22 cellular contexts compared by ENCODE assay signal in genomic region chr2:39350658-39351057, GRCh38.
"Had no signal": no experiment of that assay in that cellular context is flagged by ENCODE, and none has a peak within 500 bp of the region (broad histone marks: within the 10 kb centered on the region; RNA-seq: fewer than 3 reads in every experiment).

No MANE protein-coding gene starts in this region.

- H3K27ac ChIP-seq: coronary artery, dorsolateral prefrontal cortex, esophagus muscularis mucosa, foreskin keratinocyte, gastroesophageal sphincter, heart left ventricle, hepatocyte, left lung, lower lobe of right lung had no signal

- DNase-seq: dermis blood vessel endothelial cell; dorsolateral prefrontal cortex; effector CD4-positive, alpha-beta T cell; effector memory CD4-positive, alpha-beta T cell; foreskin keratinocyte; heart left ventricle; hypothalamus; immature natural killer cell; islet precursor cell; left cardiac atrium; left lung; left ventricle myocardium superior; lower lobe of right lung; mesenchymal stem cell; mucosa of descending colon; naive B cell had no signal

- FAIRE-seq: colon, frontal cortex had no signal

- H3K4me1 ChIP-seq: foreskin keratinocyte, gastroesophageal sphincter, left lung, lower lobe of right lung had no signal

- H3K4me3 ChIP-seq: coronary artery, dorsolateral prefrontal cortex, esophagus muscularis mucosa, gastroesophageal sphincter, heart left ventricle, hepatocyte, left lung, lower lobe of right lung, mucosa of descending colon had no signal

- H3K9me3 ChIP-seq: esophagus muscularis mucosa, gastroesophageal sphincter, heart left ventricle, left lung, lower lobe of right lung, mucosa of descending colon had no signal

- H3K27me3 ChIP-seq: dorsolateral prefrontal cortex, esophagus muscularis mucosa, foreskin keratinocyte, gastroesophageal sphincter, heart left ventricle, hepatocyte, left lung had no signal

- ATAC-seq: foreskin keratinocyte, gastroesophageal sphincter, heart left ventricle, left cardiac atrium, left lung, left ventricle myocardium superior, lower lobe of right lung, mucosa of descending colon had no signal
